Comparison of ENCODE assay signal across 12 cellular contexts in the genomic region with DNA sequence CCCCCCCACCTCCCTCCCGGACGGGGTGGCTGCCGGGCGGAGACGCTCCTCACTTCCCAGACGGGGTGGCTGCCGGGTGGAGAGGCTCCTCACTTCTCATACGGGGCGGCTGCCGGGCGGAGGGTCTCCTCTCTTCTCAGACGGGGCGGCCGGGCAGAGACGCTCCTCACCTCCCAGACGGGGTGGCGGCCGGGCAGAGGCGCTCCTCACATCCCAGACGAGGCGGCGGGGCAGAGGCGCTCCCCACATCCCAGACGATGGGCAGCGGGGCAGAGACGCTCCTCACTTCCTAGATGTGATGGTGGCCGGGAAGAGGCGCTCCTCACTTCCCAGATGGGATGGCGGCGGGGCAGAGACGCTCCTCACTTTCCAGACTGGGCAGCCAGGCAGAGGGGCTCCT. TPM values are rescaled to one million over a fixed set of nuclear protein-coding genes. Genes with fewer than 3 reads are reported as not detected.
"Had no signal": no experiment of that assay in that cellular context is flagged by ENCODE, and none has a peak within 500 bp of the region (broad histone marks: within the 10 kb centered on the region; RNA-seq: fewer than 3 reads in every experiment).

No MANE protein-coding gene starts in this region.

RNA-seq across cellular contexts. Expression of a gene that starts 41.2 kb away (rescaled TPM):
- total RNA-seq: activated naive CD4-positive, alpha-beta T cell treated with anti-CD3 and anti-CD28 coated beads, Interleukin-2, amount 50 U/mL, for 72 hours; activated naive CD8-positive, alpha-beta T cell treated with anti-CD3 and anti-CD28 coated beads for 36 hours; activated T-helper 1 cell treated with anti-CD3 and anti-CD28 coated beads, Interleukin-12 subunit alpha, Interleukin-12 subunit beta, Interleukin-2, Interleukin-4 antibody, amounts not matched to agents 30 ng/mL and 10 ng/mL and 1 ng/mL, durations not matched to agents 14 hours and 24 hours and 36 hours; adrenal gland; aorta; ascending aorta; astrocyte; body of pancreas; breast epithelium; cardiac muscle cell; cardiac septum; chondrocyte had no signal
